In genomic region chr1:56414728-56415224, GRCh38 we compare ENCODE assay signal across 1 cellular context.
TF ChIP-seq lines count a peak whose summit lies in the region.

No MANE protein-coding gene starts in this region.

TF ChIP-seq in HepG2, 621 proteins besides CTCF, POLR2A, EP300 and RAD21 (continued from another document and continues in another):
- TF ChIP-seq ZBTB46 (CRISPR knock-in tag; IDR thresholded peaks at IDR 0.05; ENCODE audit: borderline replicate concordance) (no peak), ATF2 (CRISPR knock-in tag; IDR thresholded peaks at IDR 0.05) (peak; percentile 81), NR0B2 (CRISPR knock-in tag; IDR thresholded peaks at IDR 0.05) (no peak), SP5 (CRISPR knock-in tag; IDR thresholded peaks at IDR 0.05; ENCODE audit: borderline replicate concordance, low read depth) (peak; percentile 78), FOXP4 (CRISPR knock-in tag; IDR thresholded peaks at IDR 0.05) (peak; percentile 97), HHEX (CRISPR knock-in tag; IDR thresholded peaks at IDR 0.05) (no peak), PTBP1 (IDR thresholded peaks at IDR 0.05; ENCODE audit: low read depth, low read length, poor library complexity, severe bottlenecking) (no peak), TRIM22 (IDR thresholded peaks at IDR 0.05) (no peak), PAF1 (CRISPR knock-in tag; IDR thresholded peaks at IDR 0.05) (no peak), FOXJ3 (CRISPR knock-in tag; IDR thresholded peaks at IDR 0.05; ENCODE audit: borderline replicate concordance) (peak; percentile 98; the same call in 1 of the 2 replicates), REXO4 (CRISPR knock-in tag; IDR thresholded peaks at IDR 0.05; ENCODE audit: borderline replicate concordance) (no peak), LCORL (IDR thresholded peaks at IDR 0.05) (peak; percentile 51; the same call in 1 of the 2 replicates), LCORL (CRISPR knock-in tag; IDR thresholded peaks at IDR 0.05) (peak; percentile 99), AHDC1 (CRISPR knock-in tag; IDR thresholded peaks at IDR 0.05; ENCODE audit: borderline replicate concordance) (peak; percentile 99), ZZZ3 (CRISPR knock-in tag; IDR thresholded peaks at IDR 0.05; ENCODE audit: borderline replicate concordance) (no peak), ARID3A (IDR thresholded peaks at IDR 0.05; ENCODE audit: low read depth, low read length) (0 out of 2 replicates have a peak, but pooled peaks have one; percentile 71), ZNF598 (CRISPR knock-in tag; IDR thresholded peaks at IDR 0.05; ENCODE audit: borderline replicate concordance) (0 out of 2 replicates have a peak, but pooled peaks have one; percentile 19), KAT8 (CRISPR knock-in tag; IDR thresholded peaks at IDR 0.05) (peak; percentile 81), AGO2 (optimal IDR thresholded peaks at IDR 0.05; ENCODE audit: low read depth, low read length) (no peak), TGIF2 (CRISPR knock-in tag; IDR thresholded peaks at IDR 0.05) (peak; percentile 83), ATF4 (CRISPR knock-in tag; IDR thresholded peaks at IDR 0.05) (peak in 1 of 2 experiments; percentile 75; a peak in 2 of 4 replicates), SP2 (CRISPR knock-in tag; IDR thresholded peaks at IDR 0.05) (no peak), RBM22 (optimal IDR thresholded peaks at IDR 0.05; ENCODE audit: low read length) (no peak), HNF1A (IDR thresholded peaks at IDR 0.05; ENCODE audit: low read depth) (peak; percentile 67), HNF1A (CRISPR knock-in tag; IDR thresholded peaks at IDR 0.05; ENCODE audit: borderline replicate concordance) (peak; percentile 90; the same call in 1 of the 2 replicates), RXRA (CRISPR knock-in tag; IDR thresholded peaks at IDR 0.05) (peak; percentile 73; the same call in 1 of the 2 replicates), PBX3 (CRISPR knock-in tag; IDR thresholded peaks at IDR 0.05; ENCODE audit: borderline replicate concordance) (no peak), KAT7 (CRISPR knock-in tag; IDR thresholded peaks at IDR 0.05; ENCODE audit: borderline replicate concordance) (peak; percentile 26; the same call in 1 of the 2 replicates)
